ENCODE assay signal across 20 cellular contexts in the genomic region with DNA sequence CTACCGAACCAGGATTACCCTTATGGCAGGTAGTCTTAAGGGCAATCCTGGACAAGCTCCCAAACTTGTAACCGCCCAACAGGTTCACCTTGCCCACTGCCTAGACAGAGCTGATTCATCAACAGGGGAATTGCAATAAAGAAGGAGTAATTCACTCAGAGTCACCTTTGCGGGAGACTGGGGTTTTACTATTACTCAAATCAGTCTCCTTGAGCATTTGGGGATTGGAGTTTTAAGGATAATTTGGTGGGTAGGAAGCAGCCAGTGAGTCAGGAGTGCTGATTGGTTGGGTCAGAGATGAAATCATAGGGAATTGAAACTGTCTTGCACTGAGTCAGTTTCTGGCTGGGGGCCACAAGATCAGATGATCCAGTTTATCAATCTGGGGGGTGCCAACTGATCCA. TPM values are rescaled to one million over a fixed set of nuclear protein-coding genes. Genes with fewer than 3 reads are reported as not detected.
DNase-seq lines count a peak whose midpoint lies in the region; ATAC-seq and TF ChIP-seq lines count a peak whose summit lies in the region.
"Had no signal": no experiment of that assay in that cellular context is flagged by ENCODE, and none has a peak within 500 bp of the region (broad histone marks: within the 10 kb centered on the region; RNA-seq: fewer than 3 reads in every experiment).

No MANE protein-coding gene starts in this region.

- BruUV-seq in A673 (replicated peaks; lab: Mats Ljungman, UMichigan) = no TSS peak

- DNase-seq in A172 (ENCODE audit: low spot score) (peak; percentile 52), EL (peak; percentile 62), RWPE2 (ENCODE audit: low spot score) (no peak), A673 (ENCODE audit: low spot score) (no peak)
- DNase-seq in effector CD4-positive, alpha-beta T cell = no peak
- DNase-seq in stimulated activated naive CD4-positive, alpha-beta T cell (lab: John Stamatoyannopoulos, UW) = no peak
- DNase-seq: activated CD8-positive, alpha-beta memory T cell treated with anti-CD3 and anti-CD28 coated beads, Interleukin-2, amount 10 ng/mL, durations not matched to agents 7 days and 5 days; activated naive CD8-positive, alpha-beta T cell treated with anti-CD3 and anti-CD28 coated beads for 36 hours; BE2C; effector memory CD4-positive, alpha-beta T cell; naive thymus-derived CD8-positive, alpha-beta T cell; NCI-H1436 treated with DMSO at 0.1 percent for 48 hours; NCI-H446 treated with DMSO at 0.1 percent for 48 hours; spleen had no signal

- no peaks in the 10 kb centered on the region for H3K9me3 ChIP-seq in RWPE2 (ENCODE audit: severe bottlenecking)
- no peaks in the 10 kb centered on the region for H3K9me3 ChIP-seq in A673 (ENCODE audit: low read depth, low read length, poor library complexity, severe bottlenecking)
- H3K9me3 ChIP-seq: BE2C, suprapubic skin had no signal

- H3K27ac ChIP-seq in RWPE2 (ENCODE audit: poor library complexity, severe bottlenecking) (no peak overlapping the region), A673 (ENCODE audit: low read depth, low read length, poor library complexity, severe bottlenecking) (no peak overlapping the region)
- H3K27ac ChIP-seq: cardiac muscle cell, KMS-11, spleen, suprapubic skin, VCaP had no signal

- H3K36me3 ChIP-seq in RWPE2 (ENCODE audit: low read depth) = no peaks in the 10 kb centered on the region
- H3K36me3 ChIP-seq in A673 (ENCODE audit: insufficient read depth, low read length, poor library complexity, severe bottlenecking) = no peaks in the 10 kb centered on the region
- H3K36me3 ChIP-seq: BE2C, cardiac muscle cell, spleen, suprapubic skin had no signal

- H3K4me1 ChIP-seq in RWPE2 (ENCODE audit: insufficient read depth, poor library complexity, severe bottlenecking) = no peaks in the 10 kb centered on the region
- H3K4me1 ChIP-seq in A673 (ENCODE audit: insufficient read depth, low read length, poor library complexity, severe bottlenecking) = no peaks in the 10 kb centered on the region
- H3K4me1 ChIP-seq: BE2C, spleen, suprapubic skin had no signal

- H3K27me3 ChIP-seq in RWPE2 (ENCODE audit: insufficient read depth, poor library complexity, severe bottlenecking) = no peaks in the 10 kb centered on the region
- H3K27me3 ChIP-seq in A673 (replicated peaks; ENCODE audit: insufficient read depth, low read depth, low read length, poor library complexity) = no peaks in the 10 kb centered on the region
- H3K27me3 ChIP-seq: BE2C, cardiac muscle cell, spleen, suprapubic skin had no signal

- no peak for TF ChIP-seq CTCF in RWPE2 (IDR thresholded peaks at IDR 0.05; ENCODE audit: poor library complexity, severe bottlenecking)
- no peak for TF ChIP-seq CTCF in A673 (conservative IDR thresholded peaks at IDR 0.05; ENCODE audit: low read depth, low read length)

- POLR2A ChIA-PET in A673 (lab: Charles Lee; ENCODE audit: low non-redundant PET) = no interaction called here

- CTCF ChIA-PET in A673 (lab: Charles Lee) = no interaction called here

- ATAC-seq in RWPE2 (ENCODE audit: low read depth) (peak; percentile 68), esophagus mucosa (peak; percentile 75)
- ATAC-seq: activated CD8-positive, alpha-beta memory T cell treated with anti-CD3 and anti-CD28 coated beads, Interleukin-2, amount 10 ng/mL, durations not matched to agents 7 days and 5 days; naive thymus-derived CD8-positive, alpha-beta T cell had no signal

- no peak overlapping the region for H3K4me3 ChIP-seq in RWPE2 (ENCODE audit: severe bottlenecking)
- no peak overlapping the region for H3K4me3 ChIP-seq in A673 (ENCODE audit: low read depth, low read length, poor library complexity, severe bottlenecking)
- H3K4me3 ChIP-seq: cardiac muscle cell, lung, spleen, suprapubic skin had no signal

- intact Hi-C loops in A673 (cut with micrococcal nuclease; ENCODE audit: unreplicated experiment) = no loop called here

RNA-seq across cellular contexts. Expression of a gene that starts 25.3 kb away (rescaled TPM):
- total RNA-seq in A172 (2014; rRNA removed; shearing (Covaris generic)) = 128 and 152 TPM in 2 replicates
- total RNA-seq in esophagus mucosa = 133 TPM
- total RNA-seq in A673 (2021) = 106 and 107 TPM in 2 replicates

Comparison
In these comparisons a context has a peak if more than half of its experiments do, and no peak if none do; other contexts are left out.
1. DNase-seq: peak in A172 (single experiment) and EL (single experiment); none in RWPE2 (single experiment), effector CD4-positive, alpha-beta T cell (single experiment), stimulated activated naive CD4-positive, alpha-beta T cell (0 of 6) and A673 (single experiment).